In genomic region chr11:3880724-3881123, GRCh38 we compare ENCODE assay signal across 9 cellular contexts. TPM values are rescaled to one million over a fixed set of nuclear protein-coding genes. Genes with fewer than 3 reads are reported as not detected.
A peak's percentile ranks its signal among the peaks of the same experiment; 100 is the strongest.
DNase-seq lines count a peak whose midpoint lies in the region; ATAC-seq and TF ChIP-seq lines count a peak whose summit lies in the region.
"Had no signal": no experiment of that assay in that cellular context is flagged by ENCODE, and none has a peak within 500 bp of the region (broad histone marks: within the 10 kb centered on the region; RNA-seq: fewer than 3 reads in every experiment).

No MANE protein-coding gene starts in this region.

- TF ChIP-seq POLR2A in lower leg skin (IDR thresholded peaks at IDR 0.05) = no peak

- CTCF ChIA-PET in T-cell (lab: Charles Lee) = interaction anchor here (0.6 to 1.7 kb wide), 4 partner anchors 26 to 46 kb away, joined by 4 to 11 read pairs (median 9); no protein-coding TSS in a partner anchor

- H3K27ac Mint-ChIP-seq in CD14-positive monocyte = peak overlapping the region; percentile 25 to 96 (median 86)
- peak overlapping the region; percentile 79 to 85 for H3K27ac Mint-ChIP-seq in T-cell

- no peaks in the 10 kb centered on the region for H3K27me3 ChIP-seq in left lung

- H3K36me3 Mint-ChIP-seq in CD14-positive monocyte = peaks cover 0 to 5% of the 10 kb centered on the region in 2 donors
- no peaks in the 10 kb centered on the region for H3K36me3 Mint-ChIP-seq in T-cell

- no peaks in the 10 kb centered on the region for H3K9me3 ChIP-seq in left lung

- H3K9me3 Mint-ChIP-seq in CD14-positive monocyte = no peaks in the 10 kb centered on the region
- no peaks in the 10 kb centered on the region for H3K9me3 Mint-ChIP-seq in T-cell

- peaks cover 0 to 2% (median 0%) of the 10 kb centered on the region in 3 donors for H3K27me3 Mint-ChIP-seq in CD14-positive monocyte (ENCODE audit: low read depth in 3 of 3)
- no peaks in the 10 kb centered on the region for H3K27me3 Mint-ChIP-seq in T-cell

- H3K4me3 ChIP-seq in left lung (no peak overlapping the region), lower leg skin (ENCODE audit: low read depth, poor library complexity, severe bottlenecking) (no peak overlapping the region)

- peaks cover 71% of the 10 kb centered on the region for H3K4me1 Mint-ChIP-seq in CD14-positive monocyte
- H3K4me1 Mint-ChIP-seq in T-cell = peaks cover 75 to 86% (median 78%) of the 10 kb centered on the region in 3 donors

- H3K4me3 Mint-ChIP-seq in CD14-positive monocyte (peak overlapping the region; percentile 7 to 70), T-cell (peak overlapping the region in 2 of 3 donors; percentile 21 to 44)

- H3K27ac ChIP-seq in left lung = peak overlapping the region; percentile 34 to 43

- H3K36me3 ChIP-seq in left lung = no peaks in the 10 kb centered on the region

- peak; percentile 33 for ATAC-seq in GM21423 (IDR thresholded peaks at IDR 0.05; ENCODE audit: unreplicated experiment)
- ATAC-seq in T-cell (replicated peaks in 1 of 4) = no peak
- ATAC-seq in left lung = no peak
- ATAC-seq: activated CD4-positive, CD25-positive, alpha-beta regulatory T cell treated with anti-CD3 and anti-CD28 coated beads, Interleukin-2, amount 50 U/mL, for 24 hours had no signal

- intact Hi-C loops in CD14-positive monocyte (cut with micrococcal nuclease) = no loop called here
- intact Hi-C loops in left lung (cut with DNase I) = no loop called here
- intact Hi-C loops in lower leg skin (cut with DNase I; ENCODE audit: low total_unique reads) = no loop called here

- no peak for TF ChIP-seq CTCF in CD14-positive monocyte (IDR thresholded peaks at IDR 0.05)
- no peak for TF ChIP-seq CTCF in left lung (IDR thresholded peaks at IDR 0.05)
- no peak for TF ChIP-seq CTCF in lower leg skin (IDR thresholded peaks at IDR 0.05)

- H3K4me1 ChIP-seq in left lung = peaks cover 9 to 56% of the 10 kb centered on the region in 2 donors

- POLR2A ChIA-PET in T-cell (lab: Charles Lee) = interaction anchor here (0.6 to 0.7 kb wide), 2 partner anchors 25 to 51 kb away, joined by 3 to 4 read pairs; partner anchors contain the start of gene STIM1 (in 1 of the 2)

- 60 to 74% methylated on average over 3 of the region's 3 CpGs for WGBS in lower leg skin, 2 donors

- DNase-seq in CD14-positive monocyte (ENCODE audit: low spot score) (no peak), T-cell (no peak), left lung (no peak), medulla oblongata (ENCODE audit: extremely low spot score) (no peak), lower leg skin (ENCODE audit: low spot score in 2 of 2) (no peak), anterior cingulate cortex (lab: John Stamatoyannopoulos, UW) (no peak), NCI-H446 treated with DMSO at 0.1 percent for 48 hours (lab: John Stamatoyannopoulos, UW) (no peak)

RNA-seq across cellular contexts. Expression of gene STIM1, which starts 25.3 kb away (rescaled TPM):
- polyA plus RNA-seq in CD14-positive monocyte = 10 to 100 TPM; 14.0 to 21.0 TPM
- 100 to 1,000 TPM in 2 of 5 donors, 10 to 100 TPM in 3; 87.6 to 139 (median 94.5) TPM for total RNA-seq in T-cell
- 10 to 100 TPM; 50.9 to 52.9 TPM for total RNA-seq in left lung
- total RNA-seq in lower leg skin = 10 to 100 TPM; 43.7 to 75.9 (median 64.9) TPM

RNA-seq across cellular contexts. Expression of gene RHOG, which starts 40.0 kb away (rescaled TPM):
- polyA plus RNA-seq in CD14-positive monocyte = 100 to 1,000 TPM; 315 to 458 TPM
- 100 to 1,000 TPM in 4 of 5 donors, 10 to 100 TPM in 1; 88.1 to 108 (median 106) TPM for total RNA-seq in T-cell
- 100 to 1,000 TPM in 1 of 2 donors, 10 to 100 TPM in 1; 57.1 to 109 TPM for total RNA-seq in left lung
- total RNA-seq in lower leg skin = 10 to 100 TPM; 57.0 to 75.9 (median 64.0) TPM
